ENCODE assay signal across 8 cellular contexts in genomic region chr1:149848811-149849210, GRCh38. TPM values are rescaled to one million over a fixed set of nuclear protein-coding genes. Genes with fewer than 3 reads are reported as not detected.
A peak's percentile ranks its signal among the peaks of the same experiment; 100 is the strongest.
DNase-seq lines count a peak whose midpoint lies in the region; ATAC-seq and TF ChIP-seq lines count a peak whose summit lies in the region.

No MANE protein-coding gene starts in this region.

- H3K4me2 ChIP-seq in mesendoderm (ENCODE audit: low read length): peak overlapping the region; percentile 47

- no peak overlapping the region for H4K8ac ChIP-seq in mesendoderm (ENCODE audit: low read depth, low read length)

- H3K27ac ChIP-seq in HUES6 (ENCODE audit: low read depth, low read length) (peak overlapping the region; percentile 83; the same call in 1 of the 2 replicates), mesendoderm (ENCODE audit: low read depth, low read length) (no peak overlapping the region), RWPE1 (no peak overlapping the region)

- H3K27me3 ChIP-seq in BJ (ENCODE audit: control insufficient read depth, insufficient read depth, low read length): no peaks in the 10 kb centered on the region
- no peaks in the 10 kb centered on the region for H3K27me3 ChIP-seq in HUES6 (ENCODE audit: control insufficient read depth, insufficient read depth, low read length)
- no peaks in the 10 kb centered on the region for H3K27me3 ChIP-seq in adipocyte (replicated peaks; ENCODE audit: control insufficient read depth, insufficient read depth, low read length)
- no peaks in the 10 kb centered on the region for H3K27me3 ChIP-seq in mesendoderm (ENCODE audit: insufficient read depth, low read length, poor library complexity)

- TF ChIP-seq CTCF in BJ (IDR thresholded peaks at IDR 0.05; ENCODE audit: insufficient read depth, low read depth, low read length) (no peak), RWPE1 (conservative IDR thresholded peaks at IDR 0.05; ENCODE audit: low read depth) (no peak)

- H3K23ac ChIP-seq in mesendoderm (ENCODE audit: low read length): no peak overlapping the region

- POLR2A ChIA-PET in BJ (lab: Charles Lee) (no interaction called here), RWPE1 (lab: Yijun Ruan, JAX; ENCODE audit: low non-redundant PET) (interaction anchor here (0.6 kb wide), 1 partner anchor 38 kb away, joined by 3 read pairs; a partner anchor contains a TSS)

- H3K4me1 ChIP-seq in HUES6 (ENCODE audit: control insufficient read depth, insufficient read depth, low read length): peaks cover 40% of the 10 kb centered on the region
- peaks cover 27% of the 10 kb centered on the region for H3K4me1 ChIP-seq in adipocyte (ENCODE audit: control insufficient read depth, insufficient read depth, low read length)
- H3K4me1 ChIP-seq in mesendoderm (ENCODE audit: control insufficient read depth, low read depth, low read length): peaks cover 12% of the 10 kb centered on the region

- ATAC-seq in HG02571 (IDR thresholded peaks at IDR 0.05; ENCODE audit: unreplicated experiment) (no peak), GM21423 (IDR thresholded peaks at IDR 0.05; ENCODE audit: unreplicated experiment) (no peak)

- no peak overlapping the region for H3K18ac ChIP-seq in mesendoderm (ENCODE audit: low read length)

- H2BK15ac ChIP-seq in mesendoderm (replicated peaks; ENCODE audit: low read depth): no peak overlapping the region

- peaks cover 4% of the 10 kb centered on the region for H3K79me1 ChIP-seq in mesendoderm (ENCODE audit: low read length)

- no peak overlapping the region for H2AK5ac ChIP-seq in mesendoderm (ENCODE audit: low read length)

- H4K5ac ChIP-seq in mesendoderm (ENCODE audit: low read length): no peak overlapping the region

- H3K4me3 ChIP-seq in BJ (ENCODE audit: low read depth, low read length) (peak overlapping the region; percentile 55), HUES6 (ENCODE audit: low read depth, low read length) (peak overlapping the region; percentile 88), adipocyte (ENCODE audit: low read length) (peak overlapping the region; percentile 86), mesendoderm (ENCODE audit: low read length) (no peak overlapping the region)

- H3K4ac ChIP-seq in mesendoderm (ENCODE audit: low read depth, low read length): no peak overlapping the region

- CTCF ChIA-PET in BJ (lab: Yijun Ruan, JAX): no interaction called here
- CTCF ChIA-PET in RWPE1 (lab: Yijun Ruan, JAX): interaction anchor here (0.6 kb wide), 2 partner anchors 338 to 363 kb away, joined by 3 to 6 read pairs; no protein-coding TSS in a partner anchor

- peak overlapping the region; percentile 85 for H3K56ac ChIP-seq in mesendoderm (ENCODE audit: low read length)

- no peak for DNase-seq in BJ (ENCODE audit: low read depth)
- DNase-seq in adipocyte (ENCODE audit: low read depth): peak; percentile 33
- DNase-seq in mesendoderm: peak; percentile 18
- DNase-seq in activated gamma-delta T cell (lab: John Stamatoyannopoulos, UW): no peak
- no peak for DNase-seq in RWPE1 (ENCODE audit: low spot score)

- H3K9me3 ChIP-seq in HUES6 (ENCODE audit: control insufficient read depth, insufficient read depth, low read depth, low read length) (no peaks in the 10 kb centered on the region), adipocyte (ENCODE audit: control insufficient read depth, low read length) (no peaks in the 10 kb centered on the region)

- no CpG with 5 or more reads among the region's 2 CpGs for WGBS in mesendoderm (ENCODE audit: extremely low coverage, insufficient coverage, low lambda C conversion rate)

- H3K36me3 ChIP-seq in BJ (ENCODE audit: control insufficient read depth, insufficient read depth, low read length) (no peaks in the 10 kb centered on the region), HUES6 (ENCODE audit: control insufficient read depth, insufficient read depth, low read length) (no peaks in the 10 kb centered on the region), adipocyte (ENCODE audit: control insufficient read depth, insufficient read depth, low read length, severe bottlenecking) (no peaks in the 10 kb centered on the region), mesendoderm (ENCODE audit: control insufficient read depth, insufficient read depth, low read length) (no peaks in the 10 kb centered on the region)

- no peak overlapping the region for H2BK5ac ChIP-seq in mesendoderm (ENCODE audit: low read length)

- peaks cover 40% of the 10 kb centered on the region for H3K79me2 ChIP-seq in mesendoderm (ENCODE audit: control insufficient read depth, insufficient read depth, low read length)

- H3K9ac ChIP-seq in HUES6 (ENCODE audit: low read length) (peak overlapping the region; percentile 99), adipocyte (ENCODE audit: low read length) (peak overlapping the region; percentile 85), mesendoderm (ENCODE audit: low read length) (peak overlapping the region; percentile 81)

- no peak overlapping the region for H2BK120ac ChIP-seq in mesendoderm (ENCODE audit: low read depth, low read length)

RNA-seq across cellular contexts. Expression of gene BOLA1, which starts 50.6 kb away (rescaled TPM):
- polyA plus RNA-seq in BJ (2011; rRNA removed): 15.1 and 21.0 TPM in 2 replicates
- 1.5 and 1.6 TPM in 2 replicates for polyA minus RNA-seq in BJ (2011; rRNA and poly(A)+ RNA removed)
- 6.0 TPM for polyA plus RNA-seq in mesendoderm (2013, experiment 1 of 2)
- 6.8 TPM for polyA plus RNA-seq in mesendoderm (2013, experiment 2 of 2)

Comparison
In these comparisons a context has a peak if more than half of its experiments do, and no peak if none do; other contexts are left out.
1. DNase-seq: peak in adipocyte (single experiment) and mesendoderm (single experiment); none in BJ (single experiment), activated gamma-delta T cell (single experiment) and RWPE1 (single experiment).
2. Peak in every context shown above with its lines, with median percentiles within 50 percentile points of each other: H3K9ac ChIP-seq.